1 cellular context compared by ENCODE assay signal in genomic region chr9:77569335-77569734, GRCh38.
TF ChIP-seq lines count a peak whose summit lies in the region.

No MANE protein-coding gene starts in this region.

TF ChIP-seq in H1, 55 proteins besides CTCF, POLR2A, EP300 and RAD21 (continued from another document):
- TF ChIP-seq CHD7 (IDR thresholded peaks at IDR 0.05; ENCODE audit: insufficient replicate concordance, low read length) (no peak), SIX5 (IDR thresholded peaks at IDR 0.05; ENCODE audit: low read depth, low read length) (no peak), TCF12 (IDR thresholded peaks at IDR 0.05; ENCODE audit: low read depth, low read length) (no peak), SRF (IDR thresholded peaks at IDR 0.05; ENCODE audit: low read depth, low read length) (no peak), JUN (IDR thresholded peaks at IDR 0.05; ENCODE audit: low read depth, low read length) (no peak)
